ENCODE assay signal across 8 cellular contexts in the genomic region with DNA sequence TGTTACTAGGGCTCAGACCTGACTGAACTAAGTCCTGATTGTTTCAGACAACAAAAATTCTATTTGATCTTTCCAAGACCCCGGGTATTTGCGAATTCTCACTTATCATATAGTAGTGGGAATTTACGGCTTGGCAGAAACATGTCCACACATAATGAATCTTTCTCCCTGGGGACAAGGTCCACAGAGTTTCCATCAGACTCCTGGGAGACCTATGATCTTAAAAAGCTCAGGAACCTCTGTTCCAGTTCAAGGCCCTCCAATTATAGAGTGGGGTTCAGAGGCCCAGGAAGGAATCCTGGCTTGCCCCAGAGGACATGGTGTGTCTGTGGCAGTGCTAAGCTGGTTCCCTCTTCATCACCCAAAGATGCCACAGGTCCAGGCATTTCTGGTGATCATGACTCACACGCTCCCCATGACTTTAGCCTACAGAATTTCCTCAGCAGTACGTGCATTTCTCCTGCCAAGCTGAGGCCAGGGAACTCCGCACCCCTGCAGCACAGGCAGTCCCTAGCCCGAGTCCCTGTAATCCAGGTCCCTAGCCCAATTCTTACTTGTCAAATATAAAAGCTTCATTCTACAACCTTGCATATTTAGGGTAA. TPM values are rescaled to one million over a fixed set of nuclear protein-coding genes. Genes with fewer than 3 reads are reported as not detected.
A peak's percentile ranks its signal among the peaks of the same experiment; 100 is the strongest.
DNase-seq lines count a peak whose midpoint lies in the region; ATAC-seq and TF ChIP-seq lines count a peak whose summit lies in the region.

No MANE protein-coding gene starts in this region.

- H3K27me3 ChIP-seq in tibial artery = no peaks in the 10 kb centered on the region

- H3K4me3 Mint-ChIP-seq in activated T-cell treated with anti-CD3 and anti-CD28 coated beads, Interleukin-2, amount 50 U/mL, for 24 hours = peak overlapping the region; percentile 61
- peak overlapping the region; percentile 61 for H3K4me3 Mint-ChIP-seq in activated T-helper 2 cell treated with anti-CD3 and anti-CD28 coated beads, Interferon-gamma antibody, Interleukin-2, Interleukin-4, amounts not matched to agents 10 μg/mL and 5 μg/mL and 100 μg/mL, durations not matched to agents 14 hours and 24 hours and 36 hours (ENCODE audit: low read depth)

- no peaks in the 10 kb centered on the region for H3K9me3 ChIP-seq in tibial artery

- no peak for DNase-seq in activated T-cell treated with anti-CD3 and anti-CD28 coated beads, Interleukin-2, amount 50 U/mL, for 24 hours
- no peak for DNase-seq in activated T-cell treated with anti-CD3 and anti-CD28 coated beads, Interleukin-2, amount 50 U/mL, for 1 hour
- DNase-seq in activated T-helper 2 cell treated with anti-CD3 and anti-CD28 coated beads, Interferon-gamma antibody, Interleukin-2, Interleukin-4, amounts not matched to agents 10 μg/mL and 5 μg/mL and 100 μg/mL, durations not matched to agents 14 hours and 24 hours and 36 hours (ENCODE audit: low spot score) = no peak
- DNase-seq in kidney tubule cell (ENCODE audit: low spot score) (peak; percentile 79), tibial artery (peak; percentile 54 to 83), SKM-1 (lab: John Stamatoyannopoulos, UW; ENCODE audit: unreplicated experiment) (no peak)
- no peak for DNase-seq in central memory CD4-positive, alpha-beta T cell

- no peak overlapping the region for H3K4me3 ChIP-seq in tibial artery

- peaks cover 44% of the 10 kb centered on the region for H3K36me3 Mint-ChIP-seq in activated T-cell treated with anti-CD3 and anti-CD28 coated beads, Interleukin-2, amount 50 U/mL, for 24 hours (ENCODE audit: low read depth)
- H3K36me3 Mint-ChIP-seq in activated T-helper 2 cell treated with anti-CD3 and anti-CD28 coated beads, Interferon-gamma antibody, Interleukin-2, Interleukin-4, amounts not matched to agents 10 μg/mL and 5 μg/mL and 100 μg/mL, durations not matched to agents 14 hours and 24 hours and 36 hours (ENCODE audit: low read depth) = peaks cover 42% of the 10 kb centered on the region

- H3K27me3 Mint-ChIP-seq in activated T-cell treated with anti-CD3 and anti-CD28 coated beads, Interleukin-2, amount 50 U/mL, for 24 hours = no peaks in the 10 kb centered on the region
- no peaks in the 10 kb centered on the region for H3K27me3 Mint-ChIP-seq in activated T-helper 2 cell treated with anti-CD3 and anti-CD28 coated beads, Interferon-gamma antibody, Interleukin-2, Interleukin-4, amounts not matched to agents 10 μg/mL and 5 μg/mL and 100 μg/mL, durations not matched to agents 14 hours and 24 hours and 36 hours (ENCODE audit: low read depth)

- no peak for TF ChIP-seq CTCF in tibial artery (IDR thresholded peaks at IDR 0.05)

- intact Hi-C loops in activated T-helper 2 cell treated with anti-CD3 and anti-CD28 coated beads, Interferon-gamma antibody, Interleukin-2, Interleukin-4, amounts not matched to agents 10 μg/mL and 5 μg/mL and 100 μg/mL, durations not matched to agents 14 hours and 24 hours and 36 hours (cut with micrococcal nuclease) = loop anchor here (5.0 kb wide), 2 partner anchors 35 to 455 kb away; no protein-coding TSS in a partner anchor
- intact Hi-C loops in tibial artery (cut with DNase I; ENCODE audit: low total_unique reads) = no loop called here

- no peaks in the 10 kb centered on the region for H3K9me3 Mint-ChIP-seq in activated T-cell treated with anti-CD3 and anti-CD28 coated beads, Interleukin-2, amount 50 U/mL, for 24 hours
- no peaks in the 10 kb centered on the region for H3K9me3 Mint-ChIP-seq in activated T-helper 2 cell treated with anti-CD3 and anti-CD28 coated beads, Interferon-gamma antibody, Interleukin-2, Interleukin-4, amounts not matched to agents 10 μg/mL and 5 μg/mL and 100 μg/mL, durations not matched to agents 14 hours and 24 hours and 36 hours

- peaks cover 0 to 62% (median 39%) of the 10 kb centered on the region in 4 donors for H3K4me1 ChIP-seq in tibial artery

- ATAC-seq in GM21515 (IDR thresholded peaks at IDR 0.05; ENCODE audit: unreplicated experiment) = no peak

- peak overlapping the region; percentile 96 for H3K27ac Mint-ChIP-seq in activated T-cell treated with anti-CD3 and anti-CD28 coated beads, Interleukin-2, amount 50 U/mL, for 24 hours
- H3K27ac Mint-ChIP-seq in activated T-helper 2 cell treated with anti-CD3 and anti-CD28 coated beads, Interferon-gamma antibody, Interleukin-2, Interleukin-4, amounts not matched to agents 10 μg/mL and 5 μg/mL and 100 μg/mL, durations not matched to agents 14 hours and 24 hours and 36 hours = peak overlapping the region; percentile 95

- peak overlapping the region; percentile 36 to 42 for H3K27ac ChIP-seq in tibial artery

- peaks cover 84% of the 10 kb centered on the region for H3K4me1 Mint-ChIP-seq in activated T-cell treated with anti-CD3 and anti-CD28 coated beads, Interleukin-2, amount 50 U/mL, for 24 hours (ENCODE audit: low read depth)
- peaks cover 68% of the 10 kb centered on the region for H3K4me1 Mint-ChIP-seq in activated T-helper 2 cell treated with anti-CD3 and anti-CD28 coated beads, Interferon-gamma antibody, Interleukin-2, Interleukin-4, amounts not matched to agents 10 μg/mL and 5 μg/mL and 100 μg/mL, durations not matched to agents 14 hours and 24 hours and 36 hours (ENCODE audit: low read depth)

- no peaks in the 10 kb centered on the region for H3K36me3 ChIP-seq in tibial artery

RNA-seq across cellular contexts. Expression of gene RAPGEF1, which starts 12.6 kb away (rescaled TPM):
- total RNA-seq in activated T-helper 2 cell treated with anti-CD3 and anti-CD28 coated beads, Interferon-gamma antibody, Interleukin-2, Interleukin-4, amounts not matched to agents 10 μg/mL and 5 μg/mL and 100 μg/mL, durations not matched to agents 14 hours and 24 hours and 36 hours = 133 and 136 TPM in 2 replicates

Comparison
In these comparisons a context has a peak if more than half of its experiments do, and no peak if none do; other contexts are left out.
1. DNase-seq: peak in kidney tubule cell (single experiment) and tibial artery (2 of 2); none in activated T-cell treated with anti-CD3 and anti-CD28 coated beads, Interleukin-2, amount 50 U/mL, for 24 hours (single experiment), activated T-cell treated with anti-CD3 and anti-CD28 coated beads, Interleukin-2, amount 50 U/mL, for 1 hour (single experiment), activated T-helper 2 cell treated with anti-CD3 and anti-CD28 coated beads, Interferon-gamma antibody, Interleukin-2, Interleukin-4, amounts not matched to agents 10 μg/mL and 5 μg/mL and 100 μg/mL, durations not matched to agents 14 hours and 24 hours and 36 hours (single experiment), central memory CD4-positive, alpha-beta T cell (single experiment) and SKM-1 (single experiment).